ENCODE assay signal across 1 cellular context in the genomic region with DNA sequence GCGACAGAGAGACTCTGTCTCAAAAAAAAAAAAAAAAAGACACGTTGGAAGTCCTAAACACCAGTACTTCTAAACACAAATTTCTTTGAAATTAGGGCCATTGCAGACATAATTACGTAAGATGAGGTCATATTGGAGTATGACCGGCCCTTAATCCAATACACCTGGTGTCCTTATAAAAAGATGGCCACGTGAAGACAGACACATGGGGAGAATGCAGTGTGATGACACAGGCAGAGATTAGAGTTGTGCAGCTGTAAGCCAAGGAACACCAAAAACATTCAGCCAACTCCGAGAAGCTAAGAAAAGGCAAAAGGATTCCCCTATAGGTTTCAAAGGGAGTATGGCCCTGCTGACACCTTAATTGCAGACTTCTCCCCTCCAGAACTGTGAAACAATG.
TF ChIP-seq lines count a peak whose summit lies in the region.

No MANE protein-coding gene starts in this region.

TF ChIP-seq in SK-N-SH treated with all-trans-retinoic acid at 6 μM for 48 hours, 23 proteins besides CTCF, POLR2A, EP300 and RAD21 (continued from another document):
- no peak for TF ChIP-seq ZFP30 (CRISPR knock-in tag; IDR thresholded peaks at IDR 0.05)
- TF ChIP-seq ZNF565 (CRISPR knock-in tag; conservative IDR thresholded peaks at IDR 0.05; ENCODE audit: low read depth), result no peak
- no peak for TF ChIP-seq TOX (CRISPR knock-in tag; IDR thresholded peaks at IDR 0.05; ENCODE audit: borderline replicate concordance)
- no peak for TF ChIP-seq ISL1 (CRISPR knock-in tag; IDR thresholded peaks at IDR 0.05)
- no peak for TF ChIP-seq ZNF70 (CRISPR knock-in tag; IDR thresholded peaks at IDR 0.05)
- no peak for TF ChIP-seq PPARA (CRISPR knock-in tag; IDR thresholded peaks at IDR 0.05; ENCODE audit: borderline replicate concordance)
- no peak for TF ChIP-seq ZNF8 (CRISPR knock-in tag; IDR thresholded peaks at IDR 0.05)
- no peak for TF ChIP-seq ZFP3 (CRISPR knock-in tag; IDR thresholded peaks at IDR 0.05)
- TF ChIP-seq GLIS3 (CRISPR knock-in tag; IDR thresholded peaks at IDR 0.05), result no peak
- TF ChIP-seq ZC3H10 (CRISPR knock-in tag; IDR thresholded peaks at IDR 0.05), result no peak
- no peak for TF ChIP-seq SNAI2 (CRISPR knock-in tag; IDR thresholded peaks at IDR 0.05)
- TF ChIP-seq, protein P1, sequence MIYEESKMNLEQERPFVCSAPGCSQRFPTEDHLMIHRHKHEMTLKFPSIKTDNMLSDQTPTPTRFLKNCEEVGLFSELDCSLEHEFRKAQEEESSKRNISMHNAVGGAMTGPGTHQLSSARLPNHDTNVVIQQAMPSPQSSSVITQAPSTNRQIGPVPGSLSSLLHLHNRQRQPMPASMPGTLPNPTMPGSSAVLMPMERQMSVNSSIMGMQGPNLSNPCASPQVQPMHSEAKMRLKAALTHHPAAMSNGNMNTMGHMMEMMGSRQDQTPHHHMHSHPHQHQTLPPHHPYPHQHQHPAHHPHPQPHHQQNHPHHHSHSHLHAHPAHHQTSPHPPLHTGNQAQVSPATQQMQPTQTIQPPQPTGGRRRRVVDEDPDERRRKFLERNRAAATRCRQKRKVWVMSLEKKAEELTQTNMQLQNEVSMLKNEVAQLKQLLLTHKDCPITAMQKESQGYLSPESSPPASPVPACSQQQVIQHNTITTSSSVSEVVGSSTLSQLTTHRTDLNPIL (CRISPR knock-in tag; IDR thresholded peaks at IDR 0.05; ENCODE audit: low read depth), result no peak
